In the genomic region with DNA sequence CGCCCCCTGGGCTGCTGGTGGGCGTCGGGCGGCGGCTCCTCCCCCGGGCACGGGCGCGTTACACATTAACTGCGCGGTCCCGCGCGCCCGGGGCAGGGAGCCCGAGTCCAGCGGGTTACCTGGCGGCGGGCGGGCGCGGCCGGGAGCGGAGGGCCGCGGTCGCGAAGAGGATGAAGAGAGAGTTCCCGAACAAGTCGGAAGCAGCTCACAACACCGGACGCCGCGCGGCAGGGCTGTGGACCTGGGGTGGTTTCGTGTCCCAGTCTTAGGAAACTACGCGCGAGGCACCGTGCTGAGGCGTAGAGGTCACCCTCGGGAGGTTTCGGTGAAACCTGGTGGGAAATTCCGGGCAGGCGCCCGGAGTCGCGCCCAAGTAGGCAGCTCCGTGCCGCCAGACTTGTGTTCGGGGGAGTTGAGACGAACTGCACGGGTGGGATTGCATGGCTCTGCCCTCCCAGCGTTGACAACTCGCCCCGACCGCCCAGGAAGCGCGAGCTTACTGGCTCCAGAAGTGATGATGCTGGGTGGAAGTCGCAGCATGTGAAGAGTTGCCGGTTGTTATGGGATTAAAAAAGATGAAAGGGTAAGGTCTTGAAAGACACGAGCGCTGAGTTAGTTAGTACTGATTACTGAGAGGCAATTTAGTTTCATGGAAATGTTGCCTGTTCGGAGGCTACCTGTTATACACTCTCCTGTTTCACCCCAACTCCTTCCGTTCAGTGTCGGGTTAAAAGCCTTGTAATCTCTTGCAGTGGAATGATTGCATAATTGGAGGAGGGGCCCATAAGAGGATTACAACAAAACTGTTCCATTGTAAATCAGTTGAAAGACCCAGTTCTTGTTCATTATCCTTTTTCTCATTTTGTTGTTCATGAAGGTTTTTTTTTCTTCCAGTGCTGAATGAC, we compare ENCODE assay signal across 8 cellular contexts. TPM values are rescaled to one million over a fixed set of nuclear protein-coding genes. Genes with fewer than 3 reads are reported as not detected.
DNase-seq lines count a peak whose midpoint lies in the region; ATAC-seq and TF ChIP-seq lines count a peak whose summit lies in the region.

No MANE protein-coding gene starts in this region.

- no peaks in the 10 kb centered on the region for H3K36me3 Mint-ChIP-seq in endodermal cell (ENCODE audit: low read depth)

- H3K4me1 Mint-ChIP-seq in endodermal cell: peaks cover 20% of the 10 kb centered on the region

- H3K27me3 ChIP-seq in BE2C: peaks cover 59% of the 10 kb centered on the region
- peaks cover 20% of the 10 kb centered on the region for H3K27me3 ChIP-seq in endodermal cell (ENCODE audit: control insufficient read depth, insufficient read depth, low read length, poor library complexity, severe bottlenecking)

- H3K4me1 ChIP-seq in BE2C (no peaks in the 10 kb centered on the region), endodermal cell (ENCODE audit: control insufficient read depth, insufficient read depth, low read length) (no peaks in the 10 kb centered on the region), mesodermal cell (ENCODE audit: control insufficient read depth, insufficient read depth, low read length, poor library complexity, severe bottlenecking) (no peaks in the 10 kb centered on the region)

- 0 to 1% methylated on average over 13 to 66 of the region's 66 CpGs for WGBS in endodermal cell (ENCODE audit: insufficient coverage in 1 of 2, insufficient read length in 1 of 2), 2 experiments
- 0% methylated on average over 42 to 56 of the region's 66 CpGs for WGBS in mesodermal cell (ENCODE audit: insufficient coverage in 2 of 2), 2 experiments

- H3K4me3 ChIP-seq in BE2C (ENCODE audit: low read depth, low read length) (peak overlapping the region; percentile 56), endodermal cell (ENCODE audit: low read length) (peak overlapping the region; percentile 80), mesodermal cell (ENCODE audit: extremely low read depth, insufficient read depth, low read length, poor library complexity, severe bottlenecking) (peak overlapping the region; percentile 65)

- peak overlapping the region; percentile 74 for H3K4me3 Mint-ChIP-seq in endodermal cell

- no peaks in the 10 kb centered on the region for H3K9me3 ChIP-seq in BE2C
- no peaks in the 10 kb centered on the region for H3K9me3 ChIP-seq in endodermal cell (ENCODE audit: control insufficient read depth, low read length)
- no peaks in the 10 kb centered on the region for H3K9me3 ChIP-seq in mesodermal cell (ENCODE audit: control insufficient read depth, low read length)

- H3K27ac Mint-ChIP-seq in endodermal cell: peak overlapping the region; percentile 74

- H3K9me3 Mint-ChIP-seq in endodermal cell: no peaks in the 10 kb centered on the region

- peak overlapping the region; percentile 38 for H3K9ac ChIP-seq in endodermal cell (ENCODE audit: extremely low read depth, low read length, poor library complexity, severe bottlenecking)

- H3K27ac ChIP-seq in endodermal cell (ENCODE audit: low read depth, low read length) (no peak overlapping the region), mesodermal cell (ENCODE audit: low read depth, low read length, severe bottlenecking) (no peak overlapping the region)

- DNase-seq in BE2C: peak; percentile 17
- DNase-seq in NCI-H82 treated with DMSO at 0.1 percent for 48 hours (lab: John Stamatoyannopoulos, UW; ENCODE audit: unreplicated experiment): peak; percentile 63
- peak; percentile 83 for DNase-seq in activated CD8-positive, alpha-beta memory T cell treated with anti-CD3 and anti-CD28 coated beads for 24 hours
- peak; percentile 85 for DNase-seq in endodermal cell
- peak; percentile 11 to 37 for DNase-seq in stimulated activated CD8-positive, alpha-beta memory T cell treated with anti-CD3 and anti-CD28 coated beads, Interleukin-15, amount 100 ng/mL, for 4 hours (ENCODE audit: low read depth in 2 of 2)

- TF ChIP-seq CTCF in BE2C (IDR thresholded peaks at IDR 0.05; ENCODE audit: low read depth, low read length): no peak
- no peak for TF ChIP-seq CTCF in endodermal cell (conservative IDR thresholded peaks at IDR 0.05)

- ATAC-seq in GM19351 (IDR thresholded peaks at IDR 0.05; ENCODE audit: unreplicated experiment): peak; percentile 36
- ATAC-seq in HG03460 (IDR thresholded peaks at IDR 0.05; ENCODE audit: unreplicated experiment): peak; percentile 44

- peaks cover 41% of the 10 kb centered on the region for H3K27me3 Mint-ChIP-seq in endodermal cell (ENCODE audit: insufficient read depth)

- H3K36me3 ChIP-seq in BE2C (no peaks in the 10 kb centered on the region), endodermal cell (ENCODE audit: control insufficient read depth, insufficient read depth, low read length) (no peaks in the 10 kb centered on the region), mesodermal cell (ENCODE audit: control insufficient read depth, insufficient read depth, low read length) (no peaks in the 10 kb centered on the region)

RNA-seq across cellular contexts. Expression of a gene that starts 0.9 kb away (rescaled TPM):
- 1.6 TPM for polyA plus RNA-seq in BE2C (2012; ENCODE audit: insufficient read depth, insufficient read length, low read depth)
- 10 to 100 TPM; 48.3 to 52.8 TPM for total RNA-seq in endodermal cell
- polyA plus RNA-seq in endodermal cell (2013, experiment 1 of 2): 21.3 TPM
- polyA plus RNA-seq in endodermal cell (2013, experiment 2 of 2): 22.3 TPM
- polyA plus RNA-seq in mesodermal cell (2013, experiment 1 of 2): 9.8 TPM
- 10.9 TPM for polyA plus RNA-seq in mesodermal cell (2013, experiment 2 of 2)

RNA-seq across cellular contexts. Expression of a gene that starts 40.4 kb away (rescaled TPM):
- not detected for polyA plus RNA-seq in BE2C (2012; ENCODE audit: insufficient read depth, insufficient read length, low read depth)
- not detected for total RNA-seq in endodermal cell
- polyA plus RNA-seq in endodermal cell (2013, experiment 1 of 2): not detected
- not detected for polyA plus RNA-seq in endodermal cell (2013, experiment 2 of 2)
- not detected for polyA plus RNA-seq in mesodermal cell (2013, experiment 1 of 2)
- not detected for polyA plus RNA-seq in mesodermal cell (2013, experiment 2 of 2)

Comparison
In these comparisons a context has a peak if more than half of its experiments do, and no peak if none do; other contexts are left out.
1. DNase-seq: peak in every context shown above with its lines; median percentile 85 in endodermal cell; 83 in activated CD8-positive, alpha-beta memory T cell treated with anti-CD3 and anti-CD28 coated beads for 24 hours; 63 in NCI-H82 treated with DMSO at 0.1 percent for 48 hours; 24 in stimulated activated CD8-positive, alpha-beta memory T cell treated with anti-CD3 and anti-CD28 coated beads, Interleukin-15, amount 100 ng/mL, for 4 hours; 17 in BE2C.